27 cellular contexts compared by ENCODE assay signal in the genomic region with DNA sequence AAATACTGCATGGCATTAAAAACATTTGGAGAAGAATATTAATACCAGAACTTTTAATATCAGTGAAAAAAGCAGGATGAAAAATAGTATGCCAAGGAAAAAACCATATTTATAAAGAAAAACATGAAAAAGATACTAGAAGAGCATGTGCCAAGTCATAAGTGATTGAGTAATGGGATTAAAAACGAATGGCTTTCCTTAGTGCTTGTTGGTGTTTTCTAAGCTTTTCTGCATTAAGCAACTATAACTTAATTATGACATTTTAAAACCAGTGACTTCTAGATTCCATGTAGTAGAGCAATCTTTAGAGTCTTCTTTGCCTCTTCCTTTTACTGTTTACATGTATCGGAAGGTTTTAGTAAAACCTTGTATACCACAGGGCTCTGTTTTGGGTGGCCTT. TPM values are rescaled to one million over a fixed set of nuclear protein-coding genes. Genes with fewer than 3 reads are reported as not detected.
"Had no signal": no experiment of that assay in that cellular context is flagged by ENCODE, and none has a peak within 500 bp of the region (broad histone marks: within the 10 kb centered on the region; RNA-seq: fewer than 3 reads in every experiment).

No MANE protein-coding gene starts in this region.

- H3K27ac Mint-ChIP-seq: activated CD4-positive, alpha-beta T cell treated with anti-CD3 and anti-CD28 coated beads, Interleukin-2, amount 10 ng/mL, durations not matched to agents 24 days and 14 days; activated CD8-positive, alpha-beta T cell treated with anti-CD3 and anti-CD28 coated beads for 36 hours; activated naive CD4-positive, alpha-beta T cell treated with anti-CD3 and anti-CD28 coated beads, Interleukin-2, amount 50 U/mL, for 72 hours; activated T-cell treated with anti-CD3 and anti-CD28 coated beads, Interleukin-2, amount 50 U/mL, for 24 hours; activated T-helper 2 cell treated with anti-CD3 and anti-CD28 coated beads, Interferon-gamma antibody, Interleukin-2, Interleukin-4, amounts not matched to agents 10 μg/mL and 5 μg/mL and 100 μg/mL, durations not matched to agents 14 hours and 24 hours and 36 hours had no signal

- ATAC-seq: activated CD8-positive, alpha-beta T cell treated with anti-CD3 and anti-CD28 coated beads for 36 hours; activated naive CD4-positive, alpha-beta T cell treated with anti-CD3 and anti-CD28 coated beads, Interleukin-2, amount 50 U/mL, for 72 hours; body of pancreas; Panc1 had no signal

- H3K9me3 Mint-ChIP-seq: activated CD4-positive, alpha-beta T cell treated with anti-CD3 and anti-CD28 coated beads, Interleukin-2, amount 10 ng/mL, durations not matched to agents 24 days and 14 days; activated CD8-positive, alpha-beta T cell treated with anti-CD3 and anti-CD28 coated beads for 36 hours; activated naive CD4-positive, alpha-beta T cell treated with anti-CD3 and anti-CD28 coated beads, Interleukin-2, amount 50 U/mL, for 72 hours; activated T-cell treated with anti-CD3 and anti-CD28 coated beads, Interleukin-2, amount 50 U/mL, for 24 hours; activated T-helper 2 cell treated with anti-CD3 and anti-CD28 coated beads, Interferon-gamma antibody, Interleukin-2, Interleukin-4, amounts not matched to agents 10 μg/mL and 5 μg/mL and 100 μg/mL, durations not matched to agents 14 hours and 24 hours and 36 hours had no signal

- H3K4me1 Mint-ChIP-seq: activated CD4-positive, alpha-beta T cell treated with anti-CD3 and anti-CD28 coated beads, Interleukin-2, amount 10 ng/mL, durations not matched to agents 24 days and 14 days had no signal

- H3K27me3 ChIP-seq: adrenal gland, body of pancreas, breast epithelium had no signal

- H3K27me3 Mint-ChIP-seq: activated CD8-positive, alpha-beta T cell treated with anti-CD3 and anti-CD28 coated beads for 36 hours; activated T-cell treated with anti-CD3 and anti-CD28 coated beads, Interleukin-2, amount 50 U/mL, for 24 hours had no signal

- H3K4me3 Mint-ChIP-seq: activated CD4-positive, alpha-beta T cell treated with anti-CD3 and anti-CD28 coated beads, Interleukin-2, amount 10 ng/mL, durations not matched to agents 24 days and 14 days; activated CD8-positive, alpha-beta T cell treated with anti-CD3 and anti-CD28 coated beads for 36 hours; activated T-cell treated with anti-CD3 and anti-CD28 coated beads, Interleukin-2, amount 50 U/mL, for 24 hours had no signal

- H3K27ac ChIP-seq: adrenal gland had no signal

- H3K4me3 ChIP-seq: adrenal gland, body of pancreas, breast epithelium had no signal

- H3K9me3 ChIP-seq: adrenal gland, body of pancreas, breast epithelium had no signal

- DNase-seq: activated CD4-positive, alpha-beta T cell treated with anti-CD3 and anti-CD28 coated beads, Interleukin-2, amount 10 ng/mL, durations not matched to agents 24 days and 14 days; activated CD4-positive, alpha-beta T cell treated with anti-CD3 and anti-CD28 coated beads, Interleukin-2, amount 50 U/mL, for 4 hours; activated CD8-positive, alpha-beta T cell treated with anti-CD3 and anti-CD28 coated beads for 36 hours; activated gamma-delta T cell; activated naive CD4-positive, alpha-beta T cell treated with Interleukin-2 at 50 U/mL for 16 hours; activated T-cell treated with anti-CD3 and anti-CD28 coated beads, Interleukin-2, amount 50 U/mL, for 24 hours; adrenal gland; body of pancreas; cerebellar nuclear complex; NCI-H1092 treated with DMSO at 0.1 percent for 48 hours; NCI-H1417; NCI-H146; NCI-H187; NCI-H2029 treated with DMSO at 0.1 percent for 48 hours; NCI-H2107; NCI-H2171 treated with DMSO at 0.1 percent for 48 hours; NCI-H2227 treated with DMSO at 0.1 percent for 48 hours; NCI-H446 treated with DMSO at 0.1 percent for 48 hours; NCI-H524; NK-92 treated with Interleukin-12 subunit alpha and Interleukin-12 subunit beta, amount 100 ng/mL, for 24 hours; SIG-M5; T1000 had no signal

- H3K36me3 Mint-ChIP-seq: activated naive CD4-positive, alpha-beta T cell treated with anti-CD3 and anti-CD28 coated beads, Interleukin-2, amount 50 U/mL, for 72 hours had no signal

- H3K36me3 ChIP-seq: adrenal gland, breast epithelium had no signal

RNA-seq across cellular contexts. Expression of a gene that starts 6.6 kb away (rescaled TPM):
- total RNA-seq: OCI-LY7 had no signal
